Comparison of ENCODE assay signal across 8 cellular contexts in genomic region chr15:52010633-52011595, GRCh38. TPM values are rescaled to one million over a fixed set of nuclear protein-coding genes. Genes with fewer than 3 reads are reported as not detected.
DNase-seq lines count a peak whose midpoint lies in the region; ATAC-seq and FAIRE-seq lines count a peak whose summit lies in the region.

No MANE protein-coding gene starts in this region.

- H3K9me3 ChIP-seq in small intestine (ENCODE audit: control insufficient read depth, low read depth): no peaks in the 10 kb centered on the region

- DNase-seq in AG08395 (ENCODE audit: low spot score) (peak; percentile 60), H4 (ENCODE audit: low spot score) (peak; percentile 78), mucosa of gallbladder (ENCODE audit: low spot score) (peak; percentile 56), NCI-H1436 treated with DMSO at 0.1 percent for 48 hours (lab: John Stamatoyannopoulos, UW) (no peak), small intestine (no peak)
- DNase-seq in activated T-cell treated with anti-CD3 and anti-CD28 coated beads, Interleukin-2, amount 50 U/mL, for 72 hours: peak; percentile 82 to 87

- peaks cover 79% of the 10 kb centered on the region for H3K4me1 Mint-ChIP-seq in activated T-cell treated with anti-CD3 and anti-CD28 coated beads, Interleukin-2, amount 50 U/mL, for 72 hours (ENCODE audit: low read depth)

- no peak overlapping the region for H3K27ac ChIP-seq in small intestine (ENCODE audit: low read depth in 1 of 2, low read length in 1 of 2)

- H3K27me3 Mint-ChIP-seq in activated T-cell treated with anti-CD3 and anti-CD28 coated beads, Interleukin-2, amount 50 U/mL, for 72 hours (ENCODE audit: low read depth): no peaks in the 10 kb centered on the region

- no peak for FAIRE-seq in small intestine (lab: Jason Lieb, UNC)

- no peaks in the 10 kb centered on the region for H3K36me3 ChIP-seq in small intestine (ENCODE audit: control insufficient read depth in 2 of 2, insufficient read depth in 2 of 2, low read length in 2 of 2)

- peak; percentile 52 for ATAC-seq in activated T-cell treated with anti-CD3 and anti-CD28 coated beads, Interleukin-2, amount 50 U/mL, for 72 hours (replicated peaks in 1 of 2)
- no peak for ATAC-seq in GM21786 (IDR thresholded peaks at IDR 0.05; ENCODE audit: unreplicated experiment)
- ATAC-seq in GM19455 (IDR thresholded peaks at IDR 0.05; ENCODE audit: unreplicated experiment): no peak

- peaks cover 0 to 11% of the 10 kb centered on the region in 2 donors for H3K4me1 ChIP-seq in small intestine (ENCODE audit: control insufficient read depth in 2 of 2, insufficient read depth in 1 of 2, low read depth in 1 of 2, low read length in 1 of 2)

- WGBS in small intestine, 3 donors: 74 to 81% (median 79%) methylated on average over 14 of the region's 14 CpGs

- H3K4me3 ChIP-seq in small intestine (ENCODE audit: low read depth in 1 of 2, low read length in 2 of 2): no peak overlapping the region

- H3K36me3 Mint-ChIP-seq in activated T-cell treated with anti-CD3 and anti-CD28 coated beads, Interleukin-2, amount 50 U/mL, for 72 hours (ENCODE audit: insufficient read depth in 2 of 2): no peaks in the 10 kb centered on the region

- peak overlapping the region; percentile 33 to 47 for H3K4me3 Mint-ChIP-seq in activated T-cell treated with anti-CD3 and anti-CD28 coated beads, Interleukin-2, amount 50 U/mL, for 72 hours

- no peaks in the 10 kb centered on the region for H3K27me3 ChIP-seq in small intestine (ENCODE audit: control insufficient read depth in 2 of 2, insufficient read depth in 2 of 2, low read length in 2 of 2)

- peak overlapping the region; percentile 18 for H3K27ac Mint-ChIP-seq in activated T-cell treated with anti-CD3 and anti-CD28 coated beads, Interleukin-2, amount 50 U/mL, for 72 hours

- no peaks in the 10 kb centered on the region for H3K9me3 Mint-ChIP-seq in activated T-cell treated with anti-CD3 and anti-CD28 coated beads, Interleukin-2, amount 50 U/mL, for 72 hours

RNA-seq across cellular contexts. Expression of gene MAPK6, which starts 8.1 kb away (rescaled TPM):
- 54.7 and 62.8 TPM in 2 replicates for total RNA-seq in H4 (2014; rRNA removed; shearing (Covaris generic))
- total RNA-seq in activated T-cell treated with anti-CD3 and anti-CD28 coated beads, Interleukin-2, amount 50 U/mL, for 72 hours: 10 to 100 TPM; 21.7 to 22.8 TPM
- total RNA-seq in mucosa of gallbladder: 41.2 TPM
- polyA plus RNA-seq in small intestine: 10 to 100 TPM; 15.5 to 28.6 (median 26.6) TPM

RNA-seq across cellular contexts. Expression of gene LEO1, which starts 39.3 kb away (rescaled TPM):
- 24.2 and 31.9 TPM in 2 replicates for total RNA-seq in H4 (2014; rRNA removed; shearing (Covaris generic))
- 10 to 100 TPM; 21.4 to 22.7 TPM for total RNA-seq in activated T-cell treated with anti-CD3 and anti-CD28 coated beads, Interleukin-2, amount 50 U/mL, for 72 hours
- 18.0 TPM for total RNA-seq in mucosa of gallbladder
- 10 to 100 TPM; 14.3 to 21.7 (median 19.9) TPM for polyA plus RNA-seq in small intestine

Comparison
In these comparisons a context has a peak if more than half of its experiments do, and no peak if none do; other contexts are left out.
1. DNase-seq: peak in AG08395 (single experiment), H4 (single experiment), activated T-cell treated with anti-CD3 and anti-CD28 coated beads, Interleukin-2, amount 50 U/mL, for 72 hours (2 of 2) and mucosa of gallbladder (single experiment); none in NCI-H1436 treated with DMSO at 0.1 percent for 48 hours (single experiment) and small intestine (single experiment).
2. ATAC-seq: peak in activated T-cell treated with anti-CD3 and anti-CD28 coated beads, Interleukin-2, amount 50 U/mL, for 72 hours (2 of 2); none in GM21786 (single experiment) and GM19455 (single experiment).